In the genomic region with DNA sequence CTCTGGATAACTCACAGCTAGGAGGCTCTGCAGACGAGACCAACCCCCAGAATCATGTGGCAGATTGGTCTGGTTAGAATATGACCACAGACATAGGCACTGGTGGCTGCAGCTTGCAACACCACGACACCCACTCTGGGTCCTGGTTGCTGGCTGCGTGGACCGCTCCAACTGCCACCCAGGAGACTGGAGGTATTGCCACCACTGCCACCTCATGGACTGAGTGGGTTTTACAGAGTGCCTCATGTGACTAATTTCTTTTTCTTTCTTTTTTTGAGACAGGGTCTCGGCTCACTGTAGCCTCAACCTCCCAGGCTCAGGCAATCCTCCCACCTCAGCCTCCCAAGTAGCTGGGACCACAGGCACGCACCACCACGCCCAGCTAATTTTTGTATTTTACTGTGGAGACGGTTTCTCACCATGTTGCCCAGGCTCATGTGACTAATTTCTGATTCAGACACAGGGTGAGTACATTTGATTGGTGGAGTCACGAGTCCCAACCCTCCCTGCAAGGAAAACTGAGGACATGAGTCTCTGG, we compare ENCODE assay signal across 8 cellular contexts. TPM values are rescaled to one million over a fixed set of nuclear protein-coding genes. Genes with fewer than 3 reads are reported as not detected.
A peak's percentile ranks its signal among the peaks of the same experiment; 100 is the strongest.
DNase-seq lines count a peak whose midpoint lies in the region; ATAC-seq, FAIRE-seq and TF ChIP-seq lines count a peak whose summit lies in the region.

No MANE protein-coding gene starts in this region.

- TF ChIP-seq POLR2A in GM12892 (IDR thresholded peaks at IDR 0.05; ENCODE audit: low read depth, low read length) (no peak), vagina (IDR thresholded peaks at IDR 0.05) (no peak)

- peaks cover 47% of the 10 kb centered on the region for H3K4me1 ChIP-seq in SJSA1 (replicated peaks)
- peaks cover 9% of the 10 kb centered on the region for H3K4me1 ChIP-seq in vagina

- peak; percentile 25 to 60 (median 48) for TF ChIP-seq CTCF in vagina (IDR thresholded peaks at IDR 0.05)

- no peaks in the 10 kb centered on the region for H3K9me3 ChIP-seq in SJSA1 (replicated peaks)
- no peaks in the 10 kb centered on the region for H3K9me3 ChIP-seq in vagina

- peak; percentile 39 for ATAC-seq in HG03520 (IDR thresholded peaks at IDR 0.05; ENCODE audit: unreplicated experiment)
- no peak for ATAC-seq in HG02623 (IDR thresholded peaks at IDR 0.05; ENCODE audit: unreplicated experiment)

- H3K36me3 ChIP-seq in SJSA1 (no peaks in the 10 kb centered on the region), vagina (no peaks in the 10 kb centered on the region)

- intact Hi-C loops in posterior cingulate gyrus (cut with DNase I) (loop anchor here (1.0 to 5.0 kb wide), 2 partner anchors 44 to 65 kb away; partner anchors contain the start of gene SLC20A1), vagina (cut with DNase I) (no loop called here)

- H3K27ac ChIP-seq in SJSA1 (peak overlapping the region; percentile 45), vagina (no peak overlapping the region)

- H3K27me3 ChIP-seq in SJSA1 (replicated peaks) (no peaks in the 10 kb centered on the region), vagina (no peaks in the 10 kb centered on the region)

- no peak overlapping the region for H3K4me3 ChIP-seq in SJSA1
- H3K4me3 ChIP-seq in vagina: no peak overlapping the region

- FAIRE-seq in GM12892 (lab: Jason Lieb, UNC): peak; percentile 70

- DNase-seq in GM12892 (ENCODE audit: insufficient read length) (peak; percentile 46), SJSA1 (ENCODE audit: low read depth in 1 of 2, low spot score in 2 of 2) (peak; percentile 71 to 72), glomerular endothelial cell (ENCODE audit: extremely low read depth, low read depth, low spot score) (peak; percentile 45), posterior cingulate gyrus (peak; percentile 29 to 94 (median 64)), vagina (ENCODE audit: extremely low spot score in 2 of 2) (no peak)
- DNase-seq in activated naive CD4-positive, alpha-beta T cell (lab: John Stamatoyannopoulos, UW): peak in 3 of 4 experiments; percentile 8 to 59 (median 21)

RNA-seq across cellular contexts. Expression of gene NT5DC4, which starts 29.9 kb away (rescaled TPM):
- polyA plus RNA-seq in GM12892 (2012; ENCODE audit: missing spikeins): 0.68 TPM
- not detected in 2 replicates for total RNA-seq in SJSA1 (2014; rRNA removed; shearing (Covaris generic))
- total RNA-seq in glomerular endothelial cell (not detected in 2 replicates), vagina (not detected)

RNA-seq across cellular contexts. Expression of gene SLC20A1, which starts 45.2 kb away (rescaled TPM):
- 43.0 TPM for polyA plus RNA-seq in GM12892 (2012; ENCODE audit: missing spikeins)
- total RNA-seq in SJSA1 (2014; rRNA removed; shearing (Covaris generic)): 47.4 and 48.3 TPM in 2 replicates
- total RNA-seq in glomerular endothelial cell (90.7 and 103 TPM in 2 replicates), vagina (36.6 TPM)

Comparison
In these comparisons a context has a peak if more than half of its experiments do, and no peak if none do; other contexts are left out.
1. DNase-seq: peak in GM12892 (single experiment), SJSA1 (2 of 2), activated naive CD4-positive, alpha-beta T cell (3 of 4), glomerular endothelial cell (single experiment) and posterior cingulate gyrus (10 of 10); none in vagina (0 of 2).